ENCODE assay signal across 27 cellular contexts in the genomic region with DNA sequence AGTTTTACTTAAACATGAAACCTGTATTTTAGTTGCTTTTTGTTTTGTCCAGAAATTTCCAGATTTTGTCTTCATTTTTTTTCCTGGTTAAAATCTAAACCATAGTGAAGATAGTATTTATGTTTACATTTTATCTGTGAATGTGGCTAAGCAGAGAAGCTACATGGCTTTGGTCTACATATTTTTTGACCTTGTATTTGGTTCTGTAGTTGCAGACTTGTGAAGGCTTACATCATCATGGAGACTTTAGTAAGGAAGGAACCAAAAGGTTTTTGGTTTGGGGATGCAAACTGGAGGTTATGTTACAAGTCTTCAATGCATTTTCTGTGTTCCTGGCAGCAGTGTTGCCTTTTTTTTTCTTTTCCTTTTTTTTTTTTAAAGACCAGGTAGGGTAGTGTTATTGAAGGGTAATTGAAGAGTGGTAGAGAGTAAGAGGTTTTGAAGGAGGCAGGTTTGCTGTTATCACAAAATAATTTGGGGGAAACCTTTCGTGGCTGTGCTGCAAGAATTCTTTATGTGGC. TPM values are rescaled to one million over a fixed set of nuclear protein-coding genes. Genes with fewer than 3 reads are reported as not detected.
DNase-seq lines count a peak whose midpoint lies in the region; ATAC-seq, FAIRE-seq and TF ChIP-seq lines count a peak whose summit lies in the region.
"Had no signal": no experiment of that assay in that cellular context is flagged by ENCODE, and none has a peak within 500 bp of the region (broad histone marks: within the 10 kb centered on the region; RNA-seq: fewer than 3 reads in every experiment).

No MANE protein-coding gene starts in this region.

- no peak overlapping the region for H2AFZ ChIP-seq in endothelial cell of umbilical vein (ENCODE audit: low read depth, low read length)
- H2AFZ ChIP-seq: GM23248, PC-9 had no signal

- CTCF ChIA-PET in activated CD4-positive, alpha-beta T cell treated with anti-CD3 and anti-CD28 coated beads, Interleukin-2, amount 10 ng/mL, durations not matched to agents 7 days and 5 days (lab: Charles Lee) = interaction anchor here (0.6 to 2.7 kb wide), 4 partner anchors 11 to 57 kb away, joined by 3 to 15 read pairs (median 3); partner anchors contain the start of gene COMTD1
- CTCF ChIA-PET in Caco-2 (lab: Charles Lee) = no interaction called here
- CTCF ChIA-PET in endothelial cell of umbilical vein (lab: Charles Lee) = interaction anchor here (1.3 to 3.3 kb wide), 3 partner anchors 8 to 51 kb away, joined by 4 to 23 read pairs (median 5); no protein-coding TSS in a partner anchor

- no peak overlapping the region for H3K4me2 ChIP-seq in endothelial cell of umbilical vein (ENCODE audit: insufficient read depth, low read length)
- H3K4me2 ChIP-seq: A549, KMS-11, PC-9 had no signal

- ATAC-seq in GM21576 (IDR thresholded peaks at IDR 0.05; ENCODE audit: unreplicated experiment) (no peak), HG03460 (IDR thresholded peaks at IDR 0.05; ENCODE audit: unreplicated experiment) (no peak)
- ATAC-seq: A549; activated CD4-positive, CD25-positive, alpha-beta regulatory T cell treated with anti-CD3 and anti-CD28 coated beads, Interleukin-2, amount 50 U/mL, for 24 hours; naive thymus-derived CD4-positive, alpha-beta T cell had no signal

- H3K27me3 ChIP-seq in Caco-2 (replicated peaks; ENCODE audit: control insufficient read depth, insufficient read depth, low read length) (no peaks in the 10 kb centered on the region), endothelial cell of umbilical vein (ENCODE audit: control insufficient read depth in 2 of 2, insufficient read depth in 2 of 2, low read length in 2 of 2) (no peaks in the 10 kb centered on the region), esophagus squamous epithelium (no peaks in the 10 kb centered on the region)
- H3K27me3 ChIP-seq: BE2C, uterus had no signal

- no peak for FAIRE-seq in endothelial cell of umbilical vein (lab: Jason Lieb, UNC)
- FAIRE-seq: A549, frontal cortex, GM18507, islet of Langerhans, small intestine had no signal

- no peak for DNase-seq in activated CD4-positive, alpha-beta T cell treated with anti-CD3 and anti-CD28 coated beads, Interleukin-2, amount 10 ng/mL, durations not matched to agents 7 days and 5 days
- no peak for DNase-seq in activated CD4-positive, alpha-beta T cell treated with anti-CD3 and anti-CD28 coated beads, Interleukin-2, amount 50 U/mL, for 1 hour
- DNase-seq in Caco-2 = no peak
- no peak for DNase-seq in activated T-helper 2 cell treated with anti-CD3 and anti-CD28 coated beads, Interferon-gamma antibody, Interleukin-2, Interleukin-4, amounts not matched to agents 10 μg/mL and 5 μg/mL and 100 μg/mL, durations not matched to agents 14 hours and 24 hours and 36 hours (ENCODE audit: low spot score)
- DNase-seq in endothelial cell of umbilical vein (ENCODE audit: low read depth, low spot score) = peak; percentile 37
- DNase-seq in esophagus squamous epithelium (lab: John Stamatoyannopoulos, UW) = no peak
- DNase-seq: activated gamma-delta T cell treated with Interleukin-2 at 50 U/mL for 16 hours; BE2C; erythroblast; GM23248; left ventricle myocardium superior; naive thymus-derived CD4-positive, alpha-beta T cell; NCI-H1417 treated with DMSO at 0.1 percent for 48 hours; NCI-H2107; PC-9; SIG-M5; small intestine; stimulated activated CD4-positive, alpha-beta T cell treated with anti-CD3 and anti-CD28 coated beads, Interleukin-2, amount 100 ng/mL, for 24 hours; uterus had no signal

- intact Hi-C loops in Caco-2 (cut with micrococcal nuclease; ENCODE audit: unreplicated experiment) (no loop called here), endothelial cell of umbilical vein (cut with micrococcal nuclease) (no loop called here), esophagus squamous epithelium (cut with DNase I) (loop anchor here (10.0 kb wide), 1 partner anchor 45 kb away; no protein-coding TSS in a partner anchor)
- intact Hi-C loops in activated T-helper 2 cell treated with anti-CD3 and anti-CD28 coated beads, Interferon-gamma antibody, Interleukin-2, Interleukin-4, amounts not matched to agents 10 μg/mL and 5 μg/mL and 100 μg/mL, durations not matched to agents 14 hours and 24 hours and 36 hours (cut with micrococcal nuclease) = loop anchor here (2.0 kb wide), 1 partner anchor 67 kb away; no protein-coding TSS in a partner anchor

- no peak overlapping the region for H3K4me3 Mint-ChIP-seq in activated CD4-positive, alpha-beta T cell treated with anti-CD3 and anti-CD28 coated beads, Interleukin-2, amount 10 ng/mL, durations not matched to agents 7 days and 5 days
- H3K4me3 Mint-ChIP-seq in Caco-2 (ENCODE audit: unreplicated experiment) = no peak overlapping the region
- no peak overlapping the region for H3K4me3 Mint-ChIP-seq in activated T-helper 2 cell treated with anti-CD3 and anti-CD28 coated beads, Interferon-gamma antibody, Interleukin-2, Interleukin-4, amounts not matched to agents 10 μg/mL and 5 μg/mL and 100 μg/mL, durations not matched to agents 14 hours and 24 hours and 36 hours (ENCODE audit: low read depth)
- H3K4me3 Mint-ChIP-seq: naive thymus-derived CD4-positive, alpha-beta T cell had no signal

- POLR2A ChIA-PET in activated CD4-positive, alpha-beta T cell treated with anti-CD3 and anti-CD28 coated beads, Interleukin-2, amount 10 ng/mL, durations not matched to agents 7 days and 5 days (lab: Charles Lee) = no interaction called here
- POLR2A ChIA-PET in Caco-2 (lab: Charles Lee) = no interaction called here
- POLR2A ChIA-PET in endothelial cell of umbilical vein (lab: Charles Lee) = interaction anchor here (0.6 to 0.8 kb wide), 2 partner anchors 28 to 31 kb away, joined by 3 to 4 read pairs; partner anchors contain the start of gene VDAC2

- H3K9me3 Mint-ChIP-seq in activated CD4-positive, alpha-beta T cell treated with anti-CD3 and anti-CD28 coated beads, Interleukin-2, amount 10 ng/mL, durations not matched to agents 7 days and 5 days = no peaks in the 10 kb centered on the region
- H3K9me3 Mint-ChIP-seq in Caco-2 (ENCODE audit: unreplicated experiment) = no peaks in the 10 kb centered on the region
- no peaks in the 10 kb centered on the region for H3K9me3 Mint-ChIP-seq in activated T-helper 2 cell treated with anti-CD3 and anti-CD28 coated beads, Interferon-gamma antibody, Interleukin-2, Interleukin-4, amounts not matched to agents 10 μg/mL and 5 μg/mL and 100 μg/mL, durations not matched to agents 14 hours and 24 hours and 36 hours
- H3K9me3 Mint-ChIP-seq: naive thymus-derived CD4-positive, alpha-beta T cell had no signal

- no peak overlapping the region for H3K27ac ChIP-seq in endothelial cell of umbilical vein (ENCODE audit: insufficient read depth, low read depth, low read length)
- no peak overlapping the region for H3K27ac ChIP-seq in esophagus squamous epithelium
- H3K27ac ChIP-seq: A549, KMS-11 had no signal

- H3K9me3 ChIP-seq in Caco-2 = no peaks in the 10 kb centered on the region
- no peaks in the 10 kb centered on the region for H3K9me3 ChIP-seq in endothelial cell of umbilical vein (replicated peaks; ENCODE audit: control insufficient read depth, insufficient read depth, low read length)
- no peaks in the 10 kb centered on the region for H3K9me3 ChIP-seq in esophagus squamous epithelium
- H3K9me3 ChIP-seq: A549, BE2C, uterus had no signal

- H3K36me3 ChIP-seq in Caco-2 (ENCODE audit: control insufficient read depth, insufficient read depth, low read length) (no peaks in the 10 kb centered on the region), endothelial cell of umbilical vein (ENCODE audit: control insufficient read depth in 2 of 2, extremely low read depth in 1 of 2, insufficient read depth in 2 of 2, low read length in 2 of 2) (peaks cover 0 to 2% of the 10 kb centered on the region in 2 experiments), esophagus squamous epithelium (peaks cover 0 to 58% (median 8%) of the 10 kb centered on the region in 3 donors)
- H3K36me3 ChIP-seq: BE2C, uterus had no signal

- no peaks in the 10 kb centered on the region for H3K79me2 ChIP-seq in endothelial cell of umbilical vein (ENCODE audit: control insufficient read depth, insufficient read depth, low read length)

- H3K4me1 Mint-ChIP-seq in activated CD4-positive, alpha-beta T cell treated with anti-CD3 and anti-CD28 coated beads, Interleukin-2, amount 10 ng/mL, durations not matched to agents 7 days and 5 days = peaks cover 24% of the 10 kb centered on the region
- H3K4me1 Mint-ChIP-seq in Caco-2 (ENCODE audit: low read depth, unreplicated experiment) = no peaks in the 10 kb centered on the region
- peaks cover 29% of the 10 kb centered on the region for H3K4me1 Mint-ChIP-seq in activated T-helper 2 cell treated with anti-CD3 and anti-CD28 coated beads, Interferon-gamma antibody, Interleukin-2, Interleukin-4, amounts not matched to agents 10 μg/mL and 5 μg/mL and 100 μg/mL, durations not matched to agents 14 hours and 24 hours and 36 hours (ENCODE audit: low read depth)

- no peaks in the 10 kb centered on the region for H3K9me1 ChIP-seq in endothelial cell of umbilical vein (replicated peaks; ENCODE audit: control insufficient read depth, extremely low read depth, insufficient read depth, low read length)

- peaks cover 28% of the 10 kb centered on the region for H3K36me3 Mint-ChIP-seq in activated CD4-positive, alpha-beta T cell treated with anti-CD3 and anti-CD28 coated beads, Interleukin-2, amount 10 ng/mL, durations not matched to agents 7 days and 5 days (ENCODE audit: low read depth)
- peaks cover 24% of the 10 kb centered on the region for H3K36me3 Mint-ChIP-seq in Caco-2 (ENCODE audit: insufficient read depth, unreplicated experiment)
- peaks cover 32% of the 10 kb centered on the region for H3K36me3 Mint-ChIP-seq in activated T-helper 2 cell treated with anti-CD3 and anti-CD28 coated beads, Interferon-gamma antibody, Interleukin-2, Interleukin-4, amounts not matched to agents 10 μg/mL and 5 μg/mL and 100 μg/mL, durations not matched to agents 14 hours and 24 hours and 36 hours (ENCODE audit: low read depth)

- TF ChIP-seq POLR2A in endothelial cell of umbilical vein (IDR thresholded peaks at IDR 0.05; ENCODE audit: low read depth, low read length) (no peak), esophagus squamous epithelium (IDR thresholded peaks at IDR 0.05) (no peak)

- peak overlapping the region; percentile 31 for H3K27ac Mint-ChIP-seq in activated CD4-positive, alpha-beta T cell treated with anti-CD3 and anti-CD28 coated beads, Interleukin-2, amount 10 ng/mL, durations not matched to agents 7 days and 5 days
- peak overlapping the region; percentile 37 for H3K27ac Mint-ChIP-seq in Caco-2 (ENCODE audit: unreplicated experiment)
- peak overlapping the region; percentile 53 for H3K27ac Mint-ChIP-seq in activated T-helper 2 cell treated with anti-CD3 and anti-CD28 coated beads, Interferon-gamma antibody, Interleukin-2, Interleukin-4, amounts not matched to agents 10 μg/mL and 5 μg/mL and 100 μg/mL, durations not matched to agents 14 hours and 24 hours and 36 hours

- no peaks in the 10 kb centered on the region for H4K20me1 ChIP-seq in endothelial cell of umbilical vein (replicated peaks; ENCODE audit: control insufficient read depth, extremely low read depth, insufficient read depth, low read length)

- H3K4me1 ChIP-seq in Caco-2 (peaks cover under 1% of the 10 kb centered on the region; the same call in 1 of the 2 replicates), endothelial cell of umbilical vein (ENCODE audit: control insufficient read depth, extremely low read depth, insufficient read depth, low read length) (peaks cover 15% of the 10 kb centered on the region), esophagus squamous epithelium (peaks cover 0 to 21% (median 6%) of the 10 kb centered on the region in 3 donors)
- H3K4me1 ChIP-seq: BE2C, uterus had no signal

- TF ChIP-seq CTCF in Caco-2 (IDR thresholded peaks at IDR 0.05; ENCODE audit: insufficient read depth in 1 of 2, low read depth in 1 of 2, low read length in 1 of 2, severe bottlenecking in 1 of 2, unreplicated experiment in 1 of 2) (no peak), endothelial cell of umbilical vein (IDR thresholded peaks at IDR 0.05; ENCODE audit: extremely low read depth in 1 of 2, insufficient read depth in 1 of 2, low read depth in 1 of 2, low read length in 2 of 2) (no peak), esophagus squamous epithelium (IDR thresholded peaks at IDR 0.05) (no peak)

- WGBS in esophagus squamous epithelium, 2 donors = 100% methylated on average over 1 of the region's 1 CpG

- H3K9ac ChIP-seq in endothelial cell of umbilical vein (replicated peaks; ENCODE audit: extremely low read depth, insufficient read depth, low read length) = no peak overlapping the region
- H3K9ac ChIP-seq: GM23248, KMS-11 had no signal

- BruUV-seq in Caco-2 (replicated peaks; lab: Mats Ljungman, UMichigan) = no TSS peak
- BruUV-seq in endothelial cell of umbilical vein (replicated peaks; lab: Mats Ljungman, UMichigan) = no TSS peak

- no peak overlapping the region for H3K4me3 ChIP-seq in Caco-2 (ENCODE audit: low read depth, low read length)
- H3K4me3 ChIP-seq in endothelial cell of umbilical vein (replicated peaks in 1 of 3; ENCODE audit: insufficient read depth in 1 of 3, low read depth in 1 of 3, low read length in 3 of 3) = no peak overlapping the region
- no peak overlapping the region for H3K4me3 ChIP-seq in esophagus squamous epithelium
- H3K4me3 ChIP-seq: A549, GM23248, PC-9, uterus had no signal

- H3K27me3 Mint-ChIP-seq in activated CD4-positive, alpha-beta T cell treated with anti-CD3 and anti-CD28 coated beads, Interleukin-2, amount 10 ng/mL, durations not matched to agents 7 days and 5 days = no peaks in the 10 kb centered on the region
- no peaks in the 10 kb centered on the region for H3K27me3 Mint-ChIP-seq in Caco-2 (ENCODE audit: insufficient read depth, unreplicated experiment)
- no peaks in the 10 kb centered on the region for H3K27me3 Mint-ChIP-seq in activated T-helper 2 cell treated with anti-CD3 and anti-CD28 coated beads, Interferon-gamma antibody, Interleukin-2, Interleukin-4, amounts not matched to agents 10 μg/mL and 5 μg/mL and 100 μg/mL, durations not matched to agents 14 hours and 24 hours and 36 hours (ENCODE audit: low read depth)
- H3K27me3 Mint-ChIP-seq: naive thymus-derived CD4-positive, alpha-beta T cell had no signal

- dilution Hi-C loops in endothelial cell of umbilical vein (cut with MboI; ENCODE audit: extremely low pct_ligation_motif_present, low sequenced_read_pairs) = no loop called here

RNA-seq across cellular contexts. Expression of gene VDAC2, which starts 30.9 kb away (rescaled TPM):
- 100 to 1,000 TPM in 1 of 2 experiments, 10 to 100 TPM in 1; 98.6 to 122 TPM for total RNA-seq in activated CD4-positive, alpha-beta T cell treated with anti-CD3 and anti-CD28 coated beads, Interleukin-2, amount 10 ng/mL, durations not matched to agents 7 days and 5 days
- 244 and 250 TPM in 2 replicates for total RNA-seq in Caco-2 (2022)
- 219 and 221 TPM in 2 replicates for total RNA-seq in activated T-helper 2 cell treated with anti-CD3 and anti-CD28 coated beads, Interferon-gamma antibody, Interleukin-2, Interleukin-4, amounts not matched to agents 10 μg/mL and 5 μg/mL and 100 μg/mL, durations not matched to agents 14 hours and 24 hours and 36 hours
- total RNA-seq in endothelial cell of umbilical vein = 220 and 222 TPM in 2 replicates
- polyA plus RNA-seq in endothelial cell of umbilical vein = 65.5 and 89.3 TPM in 2 replicates
- polyA plus RNA-seq in endothelial cell of umbilical vein (2011; cell fraction: cytosol; rRNA removed) = 131 and 135 TPM in 2 replicates
- polyA plus RNA-seq in endothelial cell of umbilical vein (2011; cell fraction: nucleus; rRNA removed) = 94.4 and 118 TPM in 2 replicates
- 297 and 299 TPM in 2 replicates for polyA plus RNA-seq in endothelial cell of umbilical vein (2012)
- polyA minus RNA-seq in endothelial cell of umbilical vein = 55.0 and 58.7 TPM in 2 replicates
- 132 TPM for polyA minus RNA-seq in endothelial cell of umbilical vein (2011; cell fraction: cytosol; rRNA and poly(A)+ RNA removed)
- polyA minus RNA-seq in endothelial cell of umbilical vein (2011; cell fraction: nucleus; rRNA and poly(A)+ RNA removed) = 31.6 and 39.6 TPM in 2 replicates
- total RNA-seq in esophagus squamous epithelium = 100 to 1,000 TPM; 219 to 319 (median 285) TPM

RNA-seq across cellular contexts. Expression of gene COMTD1, which starts 56.0 kb away (rescaled TPM):
- total RNA-seq in activated CD4-positive, alpha-beta T cell treated with anti-CD3 and anti-CD28 coated beads, Interleukin-2, amount 10 ng/mL, durations not matched to agents 7 days and 5 days = 10 to 100 TPM; 27.3 to 44.7 TPM
- total RNA-seq in Caco-2 (2022) = 38.7 and 39.0 TPM in 2 replicates
- total RNA-seq in activated T-helper 2 cell treated with anti-CD3 and anti-CD28 coated beads, Interferon-gamma antibody, Interleukin-2, Interleukin-4, amounts not matched to agents 10 μg/mL and 5 μg/mL and 100 μg/mL, durations not matched to agents 14 hours and 24 hours and 36 hours = 38.5 and 38.7 TPM in 2 replicates
- 14.0 and 18.6 TPM in 2 replicates for total RNA-seq in endothelial cell of umbilical vein
- 18.4 and 26.6 TPM in 2 replicates for polyA plus RNA-seq in endothelial cell of umbilical vein
- polyA plus RNA-seq in endothelial cell of umbilical vein (2011; cell fraction: cytosol; rRNA removed) = 5.8 and 10.4 TPM in 2 replicates
- 15.1 and 16.8 TPM in 2 replicates for polyA plus RNA-seq in endothelial cell of umbilical vein (2011; cell fraction: nucleus; rRNA removed)
- polyA plus RNA-seq in endothelial cell of umbilical vein (2012) = 10.8 and 17.0 TPM in 2 replicates
- polyA minus RNA-seq in endothelial cell of umbilical vein = 1.2 and 1.9 TPM in 2 replicates
- polyA minus RNA-seq in endothelial cell of umbilical vein (2011; cell fraction: cytosol; rRNA and poly(A)+ RNA removed) = 24.6 TPM
- polyA minus RNA-seq in endothelial cell of umbilical vein (2011; cell fraction: nucleus; rRNA and poly(A)+ RNA removed) = 2.5 and 3.8 TPM in 2 replicates
- total RNA-seq in esophagus squamous epithelium = 100 to 1,000 TPM in 3 of 4 donors, 10 to 100 TPM in 1; 87.8 to 139 (median 111) TPM

Comparison
In these comparisons a context has a peak if more than half of its experiments do, and no peak if none do; other contexts are left out.
1. intact Hi-C loops: an anchor here in activated T-helper 2 cell treated with anti-CD3 and anti-CD28 coated beads, Interferon-gamma antibody, Interleukin-2, Interleukin-4, amounts not matched to agents 10 μg/mL and 5 μg/mL and 100 μg/mL, durations not matched to agents 14 hours and 24 hours and 36 hours (2.0 kb wide) and esophagus squamous epithelium (10.0 kb wide); none called in Caco-2 and endothelial cell of umbilical vein.